In genomic region chr6:111761783-111762312, GRCh38 we compare ENCODE assay signal across 8 cellular contexts.
DNase-seq lines count a peak whose midpoint lies in the region; ATAC-seq lines count a peak whose summit lies in the region.

No MANE protein-coding gene starts in this region.

- peaks cover 42% of the 10 kb centered on the region for H3F3A ChIP-seq in GM23248 (ENCODE audit: insufficient read depth)

- CTCF ChIA-PET in CD8-positive, alpha-beta memory T cell (lab: Charles Lee), result interaction anchor here (0.7 to 4.7 kb wide), 15 partner anchors 8 to 502 kb away, joined by 3 to 30 read pairs (median 4); partner anchors contain the start of gene FYN

- H3K4me2 ChIP-seq in GM23248 (ENCODE audit: unreplicated experiment), result no peak overlapping the region

- H3K27me3 ChIP-seq in CD8-positive, alpha-beta memory T cell (ENCODE audit: insufficient read depth, low read length, poor library complexity, severe bottlenecking), result no peaks in the 10 kb centered on the region
- H3K27me3 ChIP-seq in muscle layer of duodenum (ENCODE audit: low read depth, low read length) (no peaks in the 10 kb centered on the region), GM23248 (replicated peaks; ENCODE audit: insufficient read depth) (no peaks in the 10 kb centered on the region)

- peak overlapping the region; percentile 18 for H3K4me3 ChIP-seq in CD8-positive, alpha-beta memory T cell (ENCODE audit: low read length)
- H3K4me3 ChIP-seq in muscle layer of duodenum (ENCODE audit: low read depth in 1 of 2, low read length in 2 of 2) (no peak overlapping the region), GM23248 (no peak overlapping the region)

- no peaks in the 10 kb centered on the region for H3K36me3 ChIP-seq in CD8-positive, alpha-beta memory T cell (ENCODE audit: insufficient read depth, low read length)
- H3K36me3 ChIP-seq in muscle layer of duodenum (ENCODE audit: control insufficient read depth in 1 of 2, insufficient read depth in 2 of 2, low read length in 2 of 2), result no peaks in the 10 kb centered on the region
- no peaks in the 10 kb centered on the region for H3K36me3 ChIP-seq in GM23248 (ENCODE audit: low read depth)

- WGBS in GM23248 (ENCODE audit: low coverage in 1 of 2, low lambda C conversion rate in 2 of 2, missing lambda C conversion rate in 2 of 2), 2 experiments, result 83 to 88% methylated on average over 7 of the region's 7 CpGs

- H4K20me1 ChIP-seq in GM23248 (ENCODE audit: insufficient read depth), result no peaks in the 10 kb centered on the region

- H3K4me1 Mint-ChIP-seq in CD8-positive, alpha-beta memory T cell, result peaks cover 76 to 96% (median 88%) of the 10 kb centered on the region in 3 donors

- peaks cover 0 to 4% of the 10 kb centered on the region in 2 donors for H3K27me3 Mint-ChIP-seq in CD8-positive, alpha-beta memory T cell

- peaks cover 91% of the 10 kb centered on the region for H3K79me2 ChIP-seq in GM23248 (ENCODE audit: insufficient read depth)

- H3K9me2 ChIP-seq in GM23248 (ENCODE audit: insufficient read depth), result no peaks in the 10 kb centered on the region

- no peaks in the 10 kb centered on the region for H3K9me3 ChIP-seq in CD8-positive, alpha-beta memory T cell (ENCODE audit: low read length)
- no peaks in the 10 kb centered on the region for H3K9me3 ChIP-seq in muscle layer of duodenum (ENCODE audit: control insufficient read depth in 1 of 2, low read length in 2 of 2)
- H3K9me3 ChIP-seq in GM23248 (ENCODE audit: low read depth), result no peaks in the 10 kb centered on the region

- peak overlapping the region; percentile 59 to 99 (median 96) for H3K4me3 Mint-ChIP-seq in CD8-positive, alpha-beta memory T cell

- no peak overlapping the region for H3K9ac ChIP-seq in GM23248

- ATAC-seq in HG02885 (IDR thresholded peaks at IDR 0.05; ENCODE audit: poor library complexity, unreplicated experiment) (peak; percentile 40), HG03571 (IDR thresholded peaks at IDR 0.05; ENCODE audit: unreplicated experiment) (no peak)

- in situ Hi-C loops in GM23248 (cut with MboI), result no loop called here

- no peak overlapping the region for H3K27ac ChIP-seq in CD8-positive, alpha-beta memory T cell (ENCODE audit: low read depth, low read length)
- H3K27ac ChIP-seq in muscle layer of duodenum (ENCODE audit: low read length) (peak overlapping the region; percentile 21), GM23248 (no peak overlapping the region)

- no peak overlapping the region for H2AFZ ChIP-seq in GM23248

- H3K27ac Mint-ChIP-seq in CD8-positive, alpha-beta memory T cell, result peak overlapping the region; percentile 96 to 100 (median 100)

- peaks cover 0 to 4% (median 0%) of the 10 kb centered on the region in 5 donors for H3K9me3 Mint-ChIP-seq in CD8-positive, alpha-beta memory T cell

- H3K36me3 Mint-ChIP-seq in CD8-positive, alpha-beta memory T cell, result peaks cover 12 to 80% (median 14%) of the 10 kb centered on the region in 3 donors

- DNase-seq in CD8-positive, alpha-beta memory T cell, result peak in 4 of 5 donors; percentile 19 to 60 (median 36)
- peak; percentile 62 for DNase-seq in activated T-cell treated with anti-CD3 and anti-CD28 coated beads, Interleukin-2, amount 50 U/mL, for 1 hour
- DNase-seq in NCI-H1417 (lab: John Stamatoyannopoulos, UW) (no peak), GM23248 (no peak), cerebellar nuclear complex (lab: John Stamatoyannopoulos, UW) (no peak)

- POLR2A ChIA-PET in CD8-positive, alpha-beta memory T cell (lab: Charles Lee), result interaction anchor here (0.6 to 4.0 kb wide), 8 partner anchors 9 to 887 kb away, joined by 3 to 23 read pairs (median 3); partner anchors contain the start of gene FYN

- H3K4me1 ChIP-seq in CD8-positive, alpha-beta memory T cell (ENCODE audit: insufficient read depth, low read length), result peaks cover 97% of the 10 kb centered on the region
- H3K4me1 ChIP-seq in muscle layer of duodenum (ENCODE audit: control insufficient read depth in 1 of 2, insufficient read depth in 2 of 2, low read length in 2 of 2) (peaks cover 25 to 51% of the 10 kb centered on the region in 2 donors), GM23248 (ENCODE audit: insufficient read depth) (peaks cover 58% of the 10 kb centered on the region)

Comparison
In these comparisons a context has a peak if more than half of its experiments do, and no peak if none do; other contexts are left out.
1. DNase-seq: peak in CD8-positive, alpha-beta memory T cell (4 of 5) and activated T-cell treated with anti-CD3 and anti-CD28 coated beads, Interleukin-2, amount 50 U/mL, for 1 hour (single experiment); none in NCI-H1417 (0 of 3), GM23248 (single experiment) and cerebellar nuclear complex (0 of 2).